ENCODE assay signal across 8 cellular contexts in the genomic region with DNA sequence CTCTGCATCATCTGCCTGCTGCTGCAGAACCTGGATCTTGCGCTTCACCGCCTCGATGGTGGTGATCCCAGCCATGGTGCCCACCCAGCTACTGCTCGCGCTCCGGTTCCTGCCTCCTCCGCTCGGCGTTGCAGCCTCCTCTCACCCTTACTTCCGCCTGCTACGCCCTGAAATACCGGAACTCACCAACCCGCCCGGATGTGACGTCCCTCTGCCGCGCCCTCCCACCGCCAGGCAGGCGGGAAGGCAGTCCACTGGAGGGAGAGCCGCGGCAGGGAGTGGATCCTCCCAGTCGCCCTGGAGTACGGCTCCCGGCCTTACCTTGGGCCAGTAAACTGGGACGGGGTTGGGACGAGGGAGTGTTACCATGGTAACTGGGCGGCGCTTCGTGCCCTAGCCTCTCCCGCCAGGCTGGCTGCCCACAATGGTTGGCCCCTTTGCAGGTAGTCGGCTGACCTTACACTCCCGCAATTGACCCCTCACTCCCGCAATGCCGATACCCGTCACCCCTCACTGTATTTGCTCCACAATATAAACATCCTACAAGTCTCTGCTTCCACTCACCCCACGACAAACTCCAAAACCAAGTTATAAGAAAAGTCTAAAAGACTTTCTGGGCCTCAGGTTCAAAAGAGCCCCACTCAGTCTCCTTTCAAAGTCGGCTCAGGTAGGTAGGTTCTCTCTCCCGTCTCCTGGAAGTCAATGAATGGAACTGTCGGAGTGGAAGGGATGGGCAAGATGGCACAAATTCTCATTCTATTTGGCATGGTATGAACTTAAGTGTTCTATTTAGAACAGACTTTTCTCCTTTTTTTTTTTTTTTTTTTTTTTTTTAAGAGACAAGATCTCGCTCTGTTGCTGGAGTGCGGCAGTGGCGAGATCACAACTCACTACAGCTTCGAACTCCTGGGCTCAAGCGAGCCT. TPM values are rescaled to one million over a fixed set of nuclear protein-coding genes. Genes with fewer than 3 reads are reported as not detected.
A peak's percentile ranks its signal among the peaks of the same experiment; 100 is the strongest.
DNase-seq lines count a peak whose midpoint lies in the region; ATAC-seq and TF ChIP-seq lines count a peak whose summit lies in the region.

No MANE protein-coding gene starts in this region.

- H3K4me3 Mint-ChIP-seq in activated CD4-positive, alpha-beta T cell treated with anti-CD3 and anti-CD28 coated beads for 36 hours: peak overlapping the region; percentile 99

- TF ChIP-seq POLR2A in GM19193 (IDR thresholded peaks at IDR 0.05; ENCODE audit: extremely low read depth, insufficient read depth, insufficient read length): peak; percentile 97

- POLR2A ChIA-PET in activated CD4-positive, alpha-beta T cell treated with anti-CD3 and anti-CD28 coated beads for 36 hours (lab: Charles Lee): interaction anchor here (0.6 to 0.7 kb wide), 3 partner anchors 41 to 1087 kb away, joined by 3 to 5 read pairs (median 4); no protein-coding TSS in a partner anchor

- CTCF ChIA-PET in activated CD4-positive, alpha-beta T cell treated with anti-CD3 and anti-CD28 coated beads for 36 hours (lab: Charles Lee): interaction anchor here (1.0 to 1.6 kb wide), 4 partner anchors 26 to 203 kb away, joined by 3 to 5 read pairs (median 3); no protein-coding TSS in a partner anchor

- DNase-seq in Ammon's horn (ENCODE audit: low spot score): peak; percentile 97
- DNase-seq in NCI-H510A treated with DMSO at 0.1 percent for 48 hours (lab: John Stamatoyannopoulos, UW): peak; percentile 95
- DNase-seq in activated CD4-positive, alpha-beta T cell treated with anti-CD3 and anti-CD28 coated beads for 36 hours: peak; percentile 98
- DNase-seq in choroid plexus epithelial cell (ENCODE audit: low read depth): peak; percentile 96
- DNase-seq in kidney glomerular epithelial cell (lab: John Stamatoyannopoulos, UW): peak; percentile 91
- DNase-seq in stimulated activated CD4-positive, alpha-beta T cell treated with anti-CD3 and anti-CD28 coated beads, Interleukin-15, amount 100 ng/mL, for 48 hours (ENCODE audit: low read depth in 2 of 2): peak; percentile 94 to 95

- H3K36me3 Mint-ChIP-seq in activated CD4-positive, alpha-beta T cell treated with anti-CD3 and anti-CD28 coated beads for 36 hours (ENCODE audit: low read depth): peaks cover 39% of the 10 kb centered on the region

- TF ChIP-seq CTCF in choroid plexus epithelial cell (conservative IDR thresholded peaks at IDR 0.05; ENCODE audit: low read depth, low read length): no peak

- H3K4me1 Mint-ChIP-seq in activated CD4-positive, alpha-beta T cell treated with anti-CD3 and anti-CD28 coated beads for 36 hours: peaks cover 39% of the 10 kb centered on the region

- ATAC-seq in HG03432 (IDR thresholded peaks at IDR 0.05; ENCODE audit: unreplicated experiment): peak; percentile 84
- peak; percentile 72 for ATAC-seq in activated CD4-positive, alpha-beta T cell treated with anti-CD3 and anti-CD28 coated beads for 36 hours

- intact Hi-C loops in activated CD4-positive, alpha-beta T cell treated with anti-CD3 and anti-CD28 coated beads for 36 hours (cut with DNase I, micrococcal nuclease): loop anchor here (1.0 to 10.0 kb wide), 9 partner anchors 37 to 791 kb away; a partner anchor contains a TSS

- H3K27ac Mint-ChIP-seq in activated CD4-positive, alpha-beta T cell treated with anti-CD3 and anti-CD28 coated beads for 36 hours: peak overlapping the region; percentile 100

- H3K4me3 ChIP-seq in choroid plexus epithelial cell (ENCODE audit: low read depth, low read length): peak overlapping the region; percentile 96

- H3K9me3 Mint-ChIP-seq in activated CD4-positive, alpha-beta T cell treated with anti-CD3 and anti-CD28 coated beads for 36 hours (ENCODE audit: low read depth): no peaks in the 10 kb centered on the region

- no peaks in the 10 kb centered on the region for H3K27me3 Mint-ChIP-seq in activated CD4-positive, alpha-beta T cell treated with anti-CD3 and anti-CD28 coated beads for 36 hours

RNA-seq across cellular contexts. Expression of a gene that starts 8.6 kb away (rescaled TPM):
- total RNA-seq in activated CD4-positive, alpha-beta T cell treated with anti-CD3 and anti-CD28 coated beads for 36 hours: 100 to 1,000 TPM; 682 to 842 TPM

RNA-seq across cellular contexts. Expression of a gene that starts 22.8 kb away (rescaled TPM):
- not detected for total RNA-seq in activated CD4-positive, alpha-beta T cell treated with anti-CD3 and anti-CD28 coated beads for 36 hours

RNA-seq across cellular contexts. Expression of a gene that starts 28.4 kb away (rescaled TPM):
- total RNA-seq in activated CD4-positive, alpha-beta T cell treated with anti-CD3 and anti-CD28 coated beads for 36 hours: under 1 TPM; 0.04 to 0.05 TPM

RNA-seq across cellular contexts. Expression of a gene that starts 37.4 kb away (rescaled TPM):
- 100 to 1,000 TPM; 205 to 255 TPM for total RNA-seq in activated CD4-positive, alpha-beta T cell treated with anti-CD3 and anti-CD28 coated beads for 36 hours

Comparison
In these comparisons a context has a peak if more than half of its experiments do, and no peak if none do; other contexts are left out.
1. Peak in every context shown above with its lines: DNase-seq, ATAC-seq and H3K4me3 ChIP-seq.